ENCODE assay signal across 21 cellular contexts in genomic region chr4:2275546-2276251, GRCh38. TPM values are rescaled to one million over a fixed set of nuclear protein-coding genes. Genes with fewer than 3 reads are reported as not detected.
DNase-seq lines count a peak whose midpoint lies in the region; ATAC-seq and TF ChIP-seq lines count a peak whose summit lies in the region.
"Had no signal": no experiment of that assay in that cellular context is flagged by ENCODE, and none has a peak within 500 bp of the region (broad histone marks: within the 10 kb centered on the region; RNA-seq: fewer than 3 reads in every experiment).

No MANE protein-coding gene starts in this region.

- H3K27me3 ChIP-seq in left ventricle myocardium inferior (ENCODE audit: low read depth): no peaks in the 10 kb centered on the region
- H3K27me3 ChIP-seq in BE2C: no peaks in the 10 kb centered on the region
- H3K27me3 ChIP-seq: MG63 had no signal

- no peak overlapping the region for H3K27ac Mint-ChIP-seq in glutamatergic neuron (ENCODE audit: unreplicated experiment)

- H3K4me1 ChIP-seq in left ventricle myocardium inferior: no peaks in the 10 kb centered on the region
- peaks cover 8% of the 10 kb centered on the region for H3K4me1 ChIP-seq in BE2C

- H3K36me3 ChIP-seq in left ventricle myocardium inferior (peaks cover 3% of the 10 kb centered on the region), BE2C (no peaks in the 10 kb centered on the region)
- H3K36me3 ChIP-seq: MG63 had no signal

- no peaks in the 10 kb centered on the region for H3K27me3 Mint-ChIP-seq in glutamatergic neuron (ENCODE audit: unreplicated experiment)

- H3K9me3 ChIP-seq in left ventricle myocardium inferior (replicated peaks): no peaks in the 10 kb centered on the region
- no peaks in the 10 kb centered on the region for H3K9me3 ChIP-seq in BE2C
- H3K9me3 ChIP-seq: MG63 had no signal

- H3K4me3 ChIP-seq in left ventricle myocardium inferior: no peak overlapping the region
- no peak overlapping the region for H3K4me3 ChIP-seq in BE2C (ENCODE audit: low read depth, low read length)
- H3K4me3 ChIP-seq: MG63 had no signal

- H3K4me1 Mint-ChIP-seq in glutamatergic neuron (ENCODE audit: low read depth, unreplicated experiment): no peaks in the 10 kb centered on the region

- TF ChIP-seq CTCF in left ventricle myocardium inferior (IDR thresholded peaks at IDR 0.05; ENCODE audit: borderline replicate concordance) (no peak), BE2C (IDR thresholded peaks at IDR 0.05; ENCODE audit: low read depth, low read length) (no peak), glutamatergic neuron (IDR thresholded peaks at IDR 0.05; ENCODE audit: partially characterized antibody, unreplicated experiment) (no peak)

- intact Hi-C loops in Right ventricle myocardium inferior (cut with DNase I) (no loop called here), left ventricle myocardium inferior (cut with micrococcal nuclease) (no loop called here), posterior cingulate gyrus (cut with DNase I) (no loop called here)

- ATAC-seq in Right ventricle myocardium inferior: no peak
- ATAC-seq in HG03378 (IDR thresholded peaks at IDR 0.05; ENCODE audit: unreplicated experiment): no peak

- H3K4me3 Mint-ChIP-seq in glutamatergic neuron (ENCODE audit: unreplicated experiment): no peak overlapping the region
- H3K4me3 Mint-ChIP-seq: CD8-positive, alpha-beta memory T cell had no signal

- no peaks in the 10 kb centered on the region for H3K36me3 Mint-ChIP-seq in glutamatergic neuron (ENCODE audit: unreplicated experiment)

- H3K27ac ChIP-seq in left ventricle myocardium inferior (replicated peaks): no peak overlapping the region
- H3K27ac ChIP-seq: 22Rv1, C4-2B had no signal

- DNase-seq in Right ventricle myocardium inferior (ENCODE audit: missing footprints) (peak; percentile 50), left ventricle myocardium inferior (no peak), BE2C (peak; percentile 5), glutamatergic neuron (peak; percentile 5), posterior cingulate gyrus (peak in 6 of 10 donors; percentile 57 to 92 (median 78)), AML-193 (lab: John Stamatoyannopoulos, UW) (no peak), GOT3 (lab: John Stamatoyannopoulos, UW) (no peak)
- DNase-seq: ACHN; Calu3; CD8-positive, alpha-beta memory T cell; DMS153; MG63; NCI-H1048; NCI-H1417 treated with DMSO at 0.1 percent for 48 hours; NCI-H187; NCI-H446; NCI-H526; SHP77 had no signal

- peaks cover 2% of the 10 kb centered on the region for H3K9me3 Mint-ChIP-seq in glutamatergic neuron (ENCODE audit: unreplicated experiment)
- H3K9me3 Mint-ChIP-seq: CD8-positive, alpha-beta memory T cell had no signal

RNA-seq across cellular contexts. Expression of gene MXD4, which starts 13.8 kb away (rescaled TPM):
- total RNA-seq in Right ventricle myocardium inferior (36.0 TPM), left ventricle myocardium inferior (40.4 TPM), glutamatergic neuron (ENCODE audit: unreplicated experiment) (143 TPM)
- polyA plus RNA-seq in BE2C (2012; ENCODE audit: insufficient read depth, insufficient read length, low read depth): 37.7 TPM

RNA-seq across cellular contexts. Expression of gene HAUS3, which starts 33.8 kb away (rescaled TPM):
- total RNA-seq in Right ventricle myocardium inferior: 7.7 TPM
- total RNA-seq in left ventricle myocardium inferior: 6.4 TPM
- 9.0 TPM for polyA plus RNA-seq in BE2C (2012; ENCODE audit: insufficient read depth, insufficient read length, low read depth)
- total RNA-seq in glutamatergic neuron (ENCODE audit: unreplicated experiment): 15.6 TPM

RNA-seq across cellular contexts. Expression of gene POLN, which starts 33.8 kb away (rescaled TPM):
- total RNA-seq in Right ventricle myocardium inferior: 2.0 TPM
- 2.2 TPM for total RNA-seq in left ventricle myocardium inferior
- polyA plus RNA-seq in BE2C (2012; ENCODE audit: insufficient read depth, insufficient read length, low read depth): 0.93 TPM
- 6.8 TPM for total RNA-seq in glutamatergic neuron (ENCODE audit: unreplicated experiment)

Comparison
In these comparisons a context has a peak if more than half of its experiments do, and no peak if none do; other contexts are left out.
1. DNase-seq: peak in Right ventricle myocardium inferior (single experiment), BE2C (single experiment), glutamatergic neuron (single experiment) and posterior cingulate gyrus (6 of 10); none in left ventricle myocardium inferior (single experiment), AML-193 (0 of 2) and GOT3 (single experiment).